In the genomic region with DNA sequence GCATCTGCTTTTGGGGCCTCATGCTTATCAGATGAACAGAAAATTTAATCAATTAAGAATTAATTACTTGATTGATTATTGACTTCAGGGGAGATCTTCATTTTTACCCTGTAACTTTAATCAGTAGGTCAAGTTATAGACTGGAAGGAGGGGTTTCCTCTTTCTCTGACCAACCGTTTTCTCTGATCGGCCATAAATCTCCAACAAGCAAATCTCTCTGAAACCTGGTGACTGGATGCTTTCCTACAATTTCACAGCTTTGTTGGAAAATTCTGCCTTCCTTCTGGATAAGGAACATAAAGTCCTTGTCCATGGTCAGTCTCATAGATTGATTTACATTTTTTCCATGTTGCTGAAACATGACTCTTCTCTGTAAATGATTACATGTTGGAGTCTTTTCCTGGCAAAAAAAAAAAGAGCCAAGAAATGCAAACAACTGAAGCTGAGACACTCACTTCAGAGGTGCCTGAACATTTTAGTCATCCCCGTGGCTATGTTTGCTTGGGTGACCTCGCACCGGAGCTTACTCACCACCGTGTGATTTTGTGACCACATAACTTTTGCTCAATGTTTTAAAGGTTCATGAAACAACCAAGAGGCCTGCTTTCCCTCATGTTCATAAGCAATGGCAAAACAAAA, we compare ENCODE assay signal across 8 cellular contexts. TPM values are rescaled to one million over a fixed set of nuclear protein-coding genes. Genes with fewer than 3 reads are reported as not detected.
A peak's percentile ranks its signal among the peaks of the same experiment; 100 is the strongest.
DNase-seq lines count a peak whose midpoint lies in the region; ATAC-seq, FAIRE-seq and TF ChIP-seq lines count a peak whose summit lies in the region.

No MANE protein-coding gene starts in this region.

- DNase-seq in GM04504 (ENCODE audit: low read depth) = peak; percentile 46
- DNase-seq in HFF-Myc (ENCODE audit: extremely low read depth, low read depth) = peak; percentile 46
- peak; percentile 75 for DNase-seq in RPMI7951 (ENCODE audit: low read depth)
- DNase-seq in stimulated activated CD8-positive, alpha-beta memory T cell treated with anti-CD3 and anti-CD28 coated beads, Interleukin-7, amount 100 ng/mL, for 4 hours (ENCODE audit: low read depth in 2 of 2) = peak; percentile 55 to 61
- no peak for DNase-seq in central memory CD4-positive, alpha-beta T cell

- ATAC-seq in HG02588 (IDR thresholded peaks at IDR 0.05; ENCODE audit: unreplicated experiment) = no peak
- no peak for ATAC-seq in HG03280 (IDR thresholded peaks at IDR 0.05; ENCODE audit: unreplicated experiment)

- no peak overlapping the region for H3K4me3 ChIP-seq in HFF-Myc (replicated peaks; ENCODE audit: low read depth, low read length)

- FAIRE-seq in endometrium (lab: Jason Lieb, UNC) = peak; percentile 62

- no peak for TF ChIP-seq CTCF in HFF-Myc (IDR thresholded peaks at IDR 0.05; ENCODE audit: low read depth, low read length, missing control alignments)

RNA-seq across cellular contexts. Expression of a gene that starts 31.0 kb away (rescaled TPM):
- total RNA-seq in RPMI7951 (2014; rRNA removed; shearing (Covaris generic)) = 0.24 and 0.39 TPM in 2 replicates
